13 cellular contexts compared by ENCODE assay signal in genomic region chr2:128654404-128654803, GRCh38.
DNase-seq lines count a peak whose midpoint lies in the region; ATAC-seq, FAIRE-seq and TF ChIP-seq lines count a peak whose summit lies in the region.
"Had no signal": no experiment of that assay in that cellular context is flagged by ENCODE, and none has a peak within 500 bp of the region (broad histone marks: within the 10 kb centered on the region; RNA-seq: fewer than 3 reads in every experiment).

No MANE protein-coding gene starts in this region.

- no peak overlapping the region for H3K56ac ChIP-seq in H1 (replicated peaks; ENCODE audit: insufficient read length, low read depth, low read length)

- no peak for TF ChIP-seq EP300 in H1 (IDR thresholded peaks at IDR 0.05; ENCODE audit: borderline replicate concordance in 1 of 2, low read depth in 2 of 2, low read length in 2 of 2)

- FAIRE-seq in GM19239 (lab: Jason Lieb, UNC) (peak; percentile 35), H1 (lab: Jason Lieb, UNC) (no peak)

- TF ChIP-seq CTCF in H1 (IDR thresholded peaks at IDR 0.05; ENCODE audit: control extremely low read depth in 1 of 3, insufficient read depth in 1 of 3, low read depth in 1 of 3, low read length in 3 of 3) (no peak), spleen (IDR thresholded peaks at IDR 0.05 in 8 of 11, conservative IDR thresholded peaks at IDR 0.05 in 3 of 11) (no peak)

- H3K27me3 ChIP-seq in H1 (replicated peaks in 1 of 4; ENCODE audit: control insufficient read depth in 3 of 4, extremely low read depth in 1 of 4, insufficient read depth in 3 of 4, low read length in 3 of 4) (no peaks in the 10 kb centered on the region), spleen (replicated peaks in 1 of 7) (no peaks in the 10 kb centered on the region)
- H3K27me3 ChIP-seq: adrenal gland, colonic mucosa had no signal

- H4K91ac ChIP-seq in H1 (replicated peaks; ENCODE audit: insufficient read length, low read length), result no peak overlapping the region

- H2AK5ac ChIP-seq in H1 (ENCODE audit: low read depth, low read length), result no peak overlapping the region

- H4K8ac ChIP-seq in H1 (ENCODE audit: extremely low read depth, insufficient read depth, low read length), result no peak overlapping the region

- intact Hi-C loops in spleen (cut with DNase I; ENCODE audit: low total_unique reads), result no loop called here

- POLR2A ChIA-PET in H1 (lab: Charles Lee; ENCODE audit: partially characterized antibody), result no interaction called here

- CTCF ChIA-PET in H1 (lab: Charles Lee; ENCODE audit: partially characterized antibody), result no interaction called here

- H2BK12ac ChIP-seq in H1 (ENCODE audit: low read depth, low read length), result no peak overlapping the region

- H3K79me2 ChIP-seq in H1 (ENCODE audit: control insufficient read depth in 1 of 2, insufficient read depth in 2 of 2, low read length in 2 of 2), result no peaks in the 10 kb centered on the region

- H3K9me3 ChIP-seq in H1 (ENCODE audit: insufficient read depth in 2 of 2, low read depth in 1 of 2, low read length in 1 of 2) (no peaks in the 10 kb centered on the region), spleen (peaks cover 0 to 8% (median 0%) of the 10 kb centered on the region in 8 donors)
- H3K9me3 ChIP-seq: adrenal gland, colonic mucosa, thoracic aorta had no signal

- no peak overlapping the region for H2BK120ac ChIP-seq in H1 (replicated peaks; ENCODE audit: low read depth, low read length)

- no peak overlapping the region for H3K23ac ChIP-seq in H1 (ENCODE audit: insufficient read length)

- ATAC-seq in HG03045 (IDR thresholded peaks at IDR 0.05; ENCODE audit: unreplicated experiment) (no peak), GM18870 (IDR thresholded peaks at IDR 0.05; ENCODE audit: unreplicated experiment) (no peak)
- ATAC-seq: activated CD4-positive, CD25-positive, alpha-beta regulatory T cell treated with anti-CD3 and anti-CD28 coated beads, Interleukin-2, amount 50 U/mL, for 24 hours had no signal

- H3K9ac ChIP-seq in H1 (replicated peaks in 1 of 4; ENCODE audit: extremely low read depth in 1 of 4, low read depth in 3 of 4, low read length in 3 of 4), result no peak overlapping the region

- H2BK5ac ChIP-seq in H1 (ENCODE audit: low read depth, low read length), result no peak overlapping the region

- H3K4me1 ChIP-seq in H1 (replicated peaks in 1 of 4; ENCODE audit: control insufficient read depth in 3 of 4, insufficient read depth in 4 of 4, low read length in 3 of 4), result no peaks in the 10 kb centered on the region
- H3K4me1 ChIP-seq in spleen, result peaks cover 0 to 21% (median 10%) of the 10 kb centered on the region in 6 donors
- H3K4me1 ChIP-seq: adrenal gland, colonic mucosa had no signal

- no peak for DNase-seq in GM19239 (ENCODE audit: insufficient read length, low spot score)
- DNase-seq in MV-4-11 (lab: John Stamatoyannopoulos, UW), result peak; percentile 97
- no peak for DNase-seq in H1 (ENCODE audit: low read depth in 1 of 2, low spot score in 2 of 2)
- DNase-seq in spleen, result peak; percentile 80
- DNase-seq in dermis blood vessel endothelial cell, result no peak
- DNase-seq: colonic mucosa, NCI-H1436 had no signal

- H3K4me2 ChIP-seq in H1 (ENCODE audit: insufficient read depth in 1 of 2, low read depth in 2 of 2, low read length in 2 of 2), result no peak overlapping the region
- H3K4me2 ChIP-seq: smooth muscle cell had no signal

- no peak overlapping the region for H2AFZ ChIP-seq in H1 (ENCODE audit: low read length)

- H3K4ac ChIP-seq in H1 (replicated peaks; ENCODE audit: insufficient read length, low read depth, low read length), result no peak overlapping the region

- H4K5ac ChIP-seq in H1 (ENCODE audit: insufficient read length, low read depth, low read length), result no peak overlapping the region

- H2BK15ac ChIP-seq in H1 (ENCODE audit: low read length), result no peak overlapping the region

- H3K4me3 ChIP-seq in H1 (ENCODE audit: extremely low read depth in 1 of 4, insufficient read depth in 2 of 4, low read depth in 3 of 4, low read length in 4 of 4) (no peak overlapping the region), spleen (peak overlapping the region in 1 of 8 donors; percentile 8)
- H3K4me3 ChIP-seq: adrenal gland, colonic mucosa, smooth muscle cell, thoracic aorta had no signal

- H3K79me1 ChIP-seq in H1 (ENCODE audit: low read depth, low read length), result no peaks in the 10 kb centered on the region

- TF ChIP-seq RAD21 in H1 (IDR thresholded peaks at IDR 0.05 in 1 of 2, conservative IDR thresholded peaks at IDR 0.05 in 1 of 2; ENCODE audit: low read depth in 2 of 2, low read length in 2 of 2), result no peak

- H3K27ac ChIP-seq in H1 (ENCODE audit: low read depth, low read length), result no peak overlapping the region
- H3K27ac ChIP-seq in spleen, result peak overlapping the region in 6 of 8 donors; percentile 35 to 80 (median 70)
- H3K27ac ChIP-seq: adrenal gland, colonic mucosa, thoracic aorta had no signal

- no peak for TF ChIP-seq POLR2A in H1 (IDR thresholded peaks at IDR 0.05; ENCODE audit: control extremely low read depth in 1 of 2, low read depth in 2 of 2, low read length in 2 of 2)
- no peak for TF ChIP-seq POLR2A in spleen (IDR thresholded peaks at IDR 0.05)

- no peak overlapping the region for H2BK20ac ChIP-seq in H1 (ENCODE audit: low read length)

- H3K23me2 ChIP-seq in H1 (ENCODE audit: low read depth, low read length), result no peaks in the 10 kb centered on the region

- H3K14ac ChIP-seq in H1 (ENCODE audit: insufficient read length), result no peak overlapping the region

- H4K20me1 ChIP-seq in H1 (replicated peaks in 1 of 2; ENCODE audit: control insufficient read depth in 1 of 2, insufficient read depth in 2 of 2, low read length in 2 of 2), result no peaks in the 10 kb centered on the region

- 95% methylated on average over 4 of the region's 5 CpGs; no CpG with 5 or more reads in 1 of the 2 experiments for whole genome bisulfite sequencing in H1 (ENCODE audit: extremely low coverage in 1 of 2, insufficient coverage in 1 of 2, insufficient read length in 1 of 2, insufficient replicate concordance in 2 of 2, low coverage in 1 of 2, low lambda C conversion rate in 2 of 2, missing lambda C conversion rate in 1 of 2), 2 experiments
- WGBS in spleen, 5 donors, result 15 to 29% (median 25%) methylated on average over 5 of the region's 5 CpGs

- H3K36me3 ChIP-seq in H1 (ENCODE audit: control insufficient read depth in 2 of 4, insufficient read depth in 4 of 4, low read length in 3 of 4), result no peaks in the 10 kb centered on the region
- H3K36me3 ChIP-seq in spleen, result no peaks in the 10 kb centered on the region
- H3K36me3 ChIP-seq: adrenal gland, colonic mucosa, thoracic aorta had no signal

- H3K18ac ChIP-seq in H1 (ENCODE audit: extremely low read depth, low read length), result no peak overlapping the region

TF ChIP-seq in H1, 55 proteins besides CTCF, POLR2A, EP300 and RAD21:
- TF ChIP-seq ASH2L (IDR thresholded peaks at IDR 0.05; ENCODE audit: low read length), result no peak
- TF ChIP-seq RBBP5 (IDR thresholded peaks at IDR 0.05; ENCODE audit: borderline replicate concordance, low read depth, low read length), result no peak
- TF ChIP-seq TAF7 (optimal IDR thresholded peaks at IDR 0.05; ENCODE audit: borderline replicate concordance, low read depth, low read length), result no peak
- peak; percentile 69; the same call in 1 of the 2 replicates for TF ChIP-seq SRF (IDR thresholded peaks at IDR 0.05; ENCODE audit: low read depth, low read length)

Comparison
In these comparisons a context has a peak if more than half of its experiments do, and no peak if none do; other contexts are left out.
1. DNase-seq: peak in MV-4-11 (single experiment) and spleen (single experiment); none in GM19239 (single experiment), H1 (0 of 2) and dermis blood vessel endothelial cell (single experiment).